ENCODE assay signal across 1 cellular context in genomic region chr12:15636060-15636890, GRCh38.
TF ChIP-seq lines count a peak whose summit lies in the region.

No MANE protein-coding gene starts in this region.

TF ChIP-seq in HCT116, 20 proteins besides CTCF, POLR2A, EP300 and RAD21 (continued from another document):
- TF ChIP-seq CEBPB (IDR thresholded peaks at IDR 0.05; ENCODE audit: low read depth) = no peak
- no peak for TF ChIP-seq CBX3 (IDR thresholded peaks at IDR 0.05; ENCODE audit: low read depth)
- TF ChIP-seq JUND (IDR thresholded peaks at IDR 0.05) = no peak
- no peak for TF ChIP-seq EGR1 (IDR thresholded peaks at IDR 0.05; ENCODE audit: low read depth)
TF ChIP-seq in HCT116: peak in this region for 0.
